In genomic region chr17:28573966-28574480, GRCh38 we compare ENCODE assay signal across 18 cellular contexts. TPM values are rescaled to one million over a fixed set of nuclear protein-coding genes. Genes with fewer than 3 reads are reported as not detected.
DNase-seq lines count a peak whose midpoint lies in the region; ATAC-seq lines count a peak whose summit lies in the region.
"Had no signal": no experiment of that assay in that cellular context is flagged by ENCODE, and none has a peak within 500 bp of the region (broad histone marks: within the 10 kb centered on the region; RNA-seq: fewer than 3 reads in every experiment).

No MANE protein-coding gene starts in this region.

- no peaks in the 10 kb centered on the region for H3K9me3 Mint-ChIP-seq in T-helper 2 cell treated with Interferon-gamma antibody and Interleukin-4, amounts not matched to agents 5 μg/mL and 100 μg/mL, for 36 hours
- no peaks in the 10 kb centered on the region for H3K9me3 Mint-ChIP-seq in CD4-positive, CD25-positive, alpha-beta regulatory T cell

- no peak for ATAC-seq in CD4-positive, CD25-positive, alpha-beta regulatory T cell (ENCODE audit: low read depth in 2 of 2)
- ATAC-seq in GM21786 (IDR thresholded peaks at IDR 0.05; ENCODE audit: unreplicated experiment): no peak

- no peaks in the 10 kb centered on the region for H3K9me3 ChIP-seq in CD4-positive, CD25-positive, alpha-beta regulatory T cell (ENCODE audit: control insufficient read depth in 2 of 2, low read length in 2 of 2)
- no peaks in the 10 kb centered on the region for H3K9me3 ChIP-seq in Karpas-422 (ENCODE audit: low read length)
- H3K9me3 ChIP-seq: BLaER1 treated with 17β-estradiol and CSF1 and Interleukin-3, amounts not matched to agents 10 nM and 100 nM; Peyer's patch; SJSA1 had no signal

- no peaks in the 10 kb centered on the region for H3K9me2 ChIP-seq in Karpas-422 (replicated peaks; ENCODE audit: insufficient read depth, low read length)

- H3K4me3 ChIP-seq in CD4-positive, CD25-positive, alpha-beta regulatory T cell (ENCODE audit: low read depth, low read length): no peak overlapping the region
- no peak overlapping the region for H3K4me3 ChIP-seq in Karpas-422 (ENCODE audit: low read length)
- H3K4me3 ChIP-seq: BLaER1 treated with 17β-estradiol and CSF1 and Interleukin-3, amounts not matched to agents 10 nM and 100 nM; Peyer's patch; SJSA1 had no signal

- peaks cover 27% of the 10 kb centered on the region for H3K79me2 ChIP-seq in Karpas-422 (ENCODE audit: low read length)

- no peaks in the 10 kb centered on the region for H3K27me3 Mint-ChIP-seq in T-helper 2 cell treated with Interferon-gamma antibody and Interleukin-4, amounts not matched to agents 5 μg/mL and 100 μg/mL, for 36 hours (ENCODE audit: low read depth)
- no peaks in the 10 kb centered on the region for H3K27me3 Mint-ChIP-seq in CD4-positive, CD25-positive, alpha-beta regulatory T cell

- H3K36me3 ChIP-seq in CD4-positive, CD25-positive, alpha-beta regulatory T cell (ENCODE audit: control insufficient read depth, insufficient read depth, low read length): no peaks in the 10 kb centered on the region
- H3K36me3 ChIP-seq in Karpas-422 (ENCODE audit: insufficient read depth, low read length): peaks cover 31% of the 10 kb centered on the region

- no peak overlapping the region for H3K9ac ChIP-seq in Karpas-422 (ENCODE audit: low read length)
- H3K9ac ChIP-seq: KMS-11 had no signal

- H3K36me3 Mint-ChIP-seq in T-helper 2 cell treated with Interferon-gamma antibody and Interleukin-4, amounts not matched to agents 5 μg/mL and 100 μg/mL, for 36 hours (ENCODE audit: low read depth): peaks cover 52% of the 10 kb centered on the region
- H3K36me3 Mint-ChIP-seq in CD4-positive, CD25-positive, alpha-beta regulatory T cell: peaks cover 3% of the 10 kb centered on the region

- DNase-seq in T-helper 2 cell treated with Interferon-gamma antibody and Interleukin-4, amounts not matched to agents 5 μg/mL and 100 μg/mL, for 36 hours (ENCODE audit: low spot score): no peak
- DNase-seq in T-helper 2 cell (no peak), mesenteric fat pad (ENCODE audit: low spot score) (peak; percentile 68), Karpas-422 (no peak), NCI-H2081 (lab: John Stamatoyannopoulos, UW) (no peak)
- DNase-seq in CD4-positive, CD25-positive, alpha-beta regulatory T cell: no peak
- DNase-seq: 8988T, GDM1, NCI-H1105, NCI-H2029 treated with DMSO at 0.1 percent for 48 hours, NCI-H2171 treated with DMSO at 0.1 percent for 48 hours, NCI-H446 had no signal

- peaks cover 52% of the 10 kb centered on the region for H3K4me1 Mint-ChIP-seq in T-helper 2 cell treated with Interferon-gamma antibody and Interleukin-4, amounts not matched to agents 5 μg/mL and 100 μg/mL, for 36 hours (ENCODE audit: low read depth)
- H3K4me1 Mint-ChIP-seq in CD4-positive, CD25-positive, alpha-beta regulatory T cell: peaks cover 14 to 71% (median 45%) of the 10 kb centered on the region in 4 donors

- no peak overlapping the region for H3K27ac ChIP-seq in CD4-positive, CD25-positive, alpha-beta regulatory T cell (ENCODE audit: insufficient read depth, low read length, poor library complexity, severe bottlenecking)
- H3K27ac ChIP-seq in angular gyrus (ENCODE audit: low read depth, low read length) (peak overlapping the region; percentile 1), Karpas-422 (ENCODE audit: low read length) (no peak overlapping the region)
- H3K27ac ChIP-seq: BLaER1 treated with 17β-estradiol and CSF1 and Interleukin-3, amounts not matched to agents 10 nM and 100 nM; KMS-11; Peyer's patch; SJSA1 had no signal

- H2AFZ ChIP-seq in Karpas-422 (ENCODE audit: low read length): no peak overlapping the region

- H3K4me3 Mint-ChIP-seq in T-helper 2 cell treated with Interferon-gamma antibody and Interleukin-4, amounts not matched to agents 5 μg/mL and 100 μg/mL, for 36 hours: peak overlapping the region; percentile 35
- peak overlapping the region in 3 of 4 donors; percentile 24 to 73 (median 70) for H3K4me3 Mint-ChIP-seq in CD4-positive, CD25-positive, alpha-beta regulatory T cell

- H3K4me1 ChIP-seq in CD4-positive, CD25-positive, alpha-beta regulatory T cell (ENCODE audit: control insufficient read depth, insufficient read depth, low read length, poor library complexity, severe bottlenecking): peaks cover 46% of the 10 kb centered on the region
- H3K4me1 ChIP-seq in Karpas-422 (ENCODE audit: low read length): peaks cover 55% of the 10 kb centered on the region

- no peaks in the 10 kb centered on the region for H4K20me1 ChIP-seq in Karpas-422 (ENCODE audit: insufficient read depth, low read depth, low read length)

- H3K4me2 ChIP-seq in Karpas-422 (ENCODE audit: low read depth, low read length, poor library complexity, severe bottlenecking): no peak overlapping the region
- H3K4me2 ChIP-seq: KMS-11 had no signal

- peak overlapping the region; percentile 5 for H3K27ac Mint-ChIP-seq in T-helper 2 cell treated with Interferon-gamma antibody and Interleukin-4, amounts not matched to agents 5 μg/mL and 100 μg/mL, for 36 hours
- H3K27ac Mint-ChIP-seq in CD4-positive, CD25-positive, alpha-beta regulatory T cell: no peak overlapping the region

- no peaks in the 10 kb centered on the region for H3K27me3 ChIP-seq in CD4-positive, CD25-positive, alpha-beta regulatory T cell (ENCODE audit: control insufficient read depth, insufficient read depth, low read length)
- no peaks in the 10 kb centered on the region for H3K27me3 ChIP-seq in Karpas-422 (ENCODE audit: low read length)
- H3K27me3 ChIP-seq: BLaER1 treated with 17β-estradiol and CSF1 and Interleukin-3, amounts not matched to agents 10 nM and 100 nM; Peyer's patch; SJSA1 had no signal

RNA-seq across cellular contexts. Expression of gene ALDOC, which starts 2.7 kb away (rescaled TPM):
- total RNA-seq in CD4-positive, CD25-positive, alpha-beta regulatory T cell: 33.0 TPM
- polyA plus RNA-seq in CD4-positive, CD25-positive, alpha-beta regulatory T cell: 100 to 1,000 TPM in 1 of 4 donors, 10 to 100 TPM in 3; 68.2 to 109 (median 92.4) TPM
- 24.8 TPM for total RNA-seq in mesenteric fat pad
- 309 and 552 TPM in 2 replicates for total RNA-seq in Karpas-422 (2014; rRNA removed; shearing (Covaris generic); ENCODE audit: low replicate concordance)

RNA-seq across cellular contexts. Expression of gene PIGS, which starts 2.7 kb away (rescaled TPM):
- total RNA-seq in CD4-positive, CD25-positive, alpha-beta regulatory T cell: 59.7 TPM
- polyA plus RNA-seq in CD4-positive, CD25-positive, alpha-beta regulatory T cell: 10 to 100 TPM; 53.3 to 82.6 (median 67.1) TPM
- total RNA-seq in mesenteric fat pad: 50.7 TPM
- total RNA-seq in Karpas-422 (2014; rRNA removed; shearing (Covaris generic); ENCODE audit: low replicate concordance): 39.2 and 50.2 TPM in 2 replicates

RNA-seq across cellular contexts. Expression of gene UNC119, which starts 21.6 kb away (rescaled TPM):
- 66.9 TPM for total RNA-seq in CD4-positive, CD25-positive, alpha-beta regulatory T cell
- polyA plus RNA-seq in CD4-positive, CD25-positive, alpha-beta regulatory T cell: 10 to 100 TPM; 29.5 to 35.0 (median 31.2) TPM
- 23.0 TPM for total RNA-seq in mesenteric fat pad
- total RNA-seq in Karpas-422 (2014; rRNA removed; shearing (Covaris generic); ENCODE audit: low replicate concordance): 34.0 and 70.2 TPM in 2 replicates

RNA-seq across cellular contexts. Expression of gene SPAG5, which starts 24.8 kb away (rescaled TPM):
- 37.7 TPM for total RNA-seq in CD4-positive, CD25-positive, alpha-beta regulatory T cell
- 1 to 10 TPM in 3 of 4 donors, under 1 TPM in 1; 0.84 to 2.2 (median 1.8) TPM for polyA plus RNA-seq in CD4-positive, CD25-positive, alpha-beta regulatory T cell
- total RNA-seq in mesenteric fat pad: 3.1 TPM
- 51.0 and 58.1 TPM in 2 replicates for total RNA-seq in Karpas-422 (2014; rRNA removed; shearing (Covaris generic); ENCODE audit: low replicate concordance)

RNA-seq across cellular contexts. Expression of gene RSKR, which starts 40.0 kb away (rescaled TPM):
- total RNA-seq in CD4-positive, CD25-positive, alpha-beta regulatory T cell: 15.2 TPM
- under 1 TPM in 3 of 4 donors, not detected in 1; 0.08 to 0.78 (median 0.10) TPM for polyA plus RNA-seq in CD4-positive, CD25-positive, alpha-beta regulatory T cell
- 7.6 TPM for total RNA-seq in mesenteric fat pad
- 25.5 and 33.5 TPM in 2 replicates for total RNA-seq in Karpas-422 (2014; rRNA removed; shearing (Covaris generic); ENCODE audit: low replicate concordance)
